10 cellular contexts compared by ENCODE assay signal in the genomic region with DNA sequence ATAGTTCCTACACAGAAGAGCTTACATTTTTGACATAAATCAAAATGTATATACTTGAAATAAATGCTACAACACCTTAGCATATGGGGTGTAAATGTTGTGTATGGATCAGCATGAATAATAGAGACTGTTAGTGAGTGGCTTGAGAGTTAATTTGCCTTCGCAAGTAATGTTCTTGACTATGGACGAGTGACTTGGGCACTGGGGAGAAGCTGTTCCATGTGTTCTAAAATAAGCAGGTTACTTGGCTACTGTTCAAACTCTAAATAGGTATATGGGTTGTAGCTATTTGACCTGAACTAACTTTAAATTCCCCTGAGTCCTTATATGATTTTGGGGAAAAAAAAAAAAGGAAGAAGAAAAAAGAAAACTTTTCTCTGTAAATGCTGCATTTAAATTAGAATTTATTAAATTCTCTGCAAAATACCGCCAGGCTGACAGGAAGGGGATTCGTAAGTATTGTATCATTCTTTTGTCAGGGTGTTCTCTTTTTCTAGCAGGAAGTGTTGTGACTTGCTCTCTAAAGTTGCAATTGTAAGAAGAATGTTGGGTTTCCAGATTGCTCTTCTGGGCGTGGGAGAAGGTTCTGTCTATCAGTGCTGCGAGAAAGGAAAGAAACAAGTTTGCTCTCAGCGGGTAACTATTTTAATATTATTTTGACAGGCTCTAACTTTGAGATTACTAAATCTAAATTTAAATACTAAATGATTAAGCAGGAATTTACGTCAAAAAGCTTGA. TPM values are rescaled to one million over a fixed set of nuclear protein-coding genes. Genes with fewer than 3 reads are reported as not detected.
A peak's percentile ranks its signal among the peaks of the same experiment; 100 is the strongest.
DNase-seq lines count a peak whose midpoint lies in the region; ATAC-seq, FAIRE-seq and TF ChIP-seq lines count a peak whose summit lies in the region.
"Had no signal": no experiment of that assay in that cellular context is flagged by ENCODE, and none has a peak within 500 bp of the region (broad histone marks: within the 10 kb centered on the region; RNA-seq: fewer than 3 reads in every experiment).

No MANE protein-coding gene starts in this region.

- H3K27me3 ChIP-seq in GM12878 (replicated peaks in 1 of 2; ENCODE audit: control insufficient read depth in 2 of 2, insufficient read depth in 2 of 2, low read length in 1 of 2) = no peaks in the 10 kb centered on the region
- no peaks in the 10 kb centered on the region for H3K27me3 ChIP-seq in left ventricle myocardium inferior (ENCODE audit: low read depth)
- peaks cover 18% of the 10 kb centered on the region for H3K27me3 ChIP-seq in skeletal muscle satellite cell (ENCODE audit: control insufficient read depth, insufficient read depth, low read length)

- no peak overlapping the region for H3K4me2 ChIP-seq in GM12878 (ENCODE audit: control insufficient read depth, insufficient read depth)
- peak overlapping the region; percentile 21 for H3K4me2 ChIP-seq in skeletal muscle satellite cell (ENCODE audit: low read length)

- H3K27ac ChIP-seq in GM12878 (ENCODE audit: control insufficient read depth, insufficient read depth) (no peak overlapping the region), left ventricle myocardium inferior (replicated peaks) (peak overlapping the region; percentile 87)

- CTCF ChIA-PET in GM12878 (lab: Yijun Ruan, JAX) = interaction anchor here (0.8 to 2.6 kb wide), 4 partner anchors 10 to 50 kb away, joined by 3 to 10 read pairs (median 6); no protein-coding TSS in a partner anchor

- H3K9me3 ChIP-seq in GM12878 (replicated peaks; ENCODE audit: control insufficient read depth, insufficient read depth, low read length) = no peaks in the 10 kb centered on the region
- H3K9me3 ChIP-seq in left ventricle myocardium inferior (replicated peaks) = no peaks in the 10 kb centered on the region
- no peaks in the 10 kb centered on the region for H3K9me3 ChIP-seq in skeletal muscle satellite cell (replicated peaks; ENCODE audit: low read length)

- no peak for FAIRE-seq in GM12878 (lab: Jason Lieb, UNC)

- SMC1A ChIA-PET in GM12878 (lab: Charles Lee; ENCODE audit: uncharacterized antibody, unreplicated experiment) = interaction anchor here (0.6 to 6.4 kb wide), 10 partner anchors 9 to 266 kb away, joined by 3 to 49 read pairs (median 6); a partner anchor contains a TSS

- peak; percentile 67 for DNase-seq in HCEC 1CT
- no peak for DNase-seq in GM12878 (ENCODE audit: low read depth, low spot score)
- no peak for DNase-seq in left ventricle myocardium inferior
- DNase-seq in HT-29 (ENCODE audit: low spot score) = no peak
- DNase-seq in NCI-H187 (lab: John Stamatoyannopoulos, UW) = no peak
- DNase-seq: naive thymus-derived CD4-positive, alpha-beta T cell had no signal

- H3K4me1 ChIP-seq in GM12878 (ENCODE audit: control insufficient read depth, insufficient read depth, low read length) (no peaks in the 10 kb centered on the region), left ventricle myocardium inferior (peaks cover 55% of the 10 kb centered on the region), skeletal muscle satellite cell (ENCODE audit: control insufficient read depth, insufficient read depth, low read length) (peaks cover 17% of the 10 kb centered on the region)

- no peaks in the 10 kb centered on the region for H4K20me1 ChIP-seq in GM12878 (ENCODE audit: control insufficient read depth, insufficient read depth)

- peak; percentile 22; the same call in 2 of the 3 replicates for ATAC-seq in GM12878
- ATAC-seq in HG02798 (IDR thresholded peaks at IDR 0.05; ENCODE audit: poor library complexity, unreplicated experiment) = no peak
- ATAC-seq in HG03025 (IDR thresholded peaks at IDR 0.05; ENCODE audit: low FRiP score, unreplicated experiment) = no peak
- ATAC-seq: activated CD4-positive, CD25-positive, alpha-beta regulatory T cell treated with anti-CD3 and anti-CD28 coated beads, Interleukin-2, amount 50 U/mL, for 24 hours; naive thymus-derived CD4-positive, alpha-beta T cell had no signal

- no TSS peak for BruUV-seq in GM12878 (replicated peaks; lab: Mats Ljungman, UMichigan)

- TF ChIP-seq RAD21 in GM12878 (IDR thresholded peaks at IDR 0.05; ENCODE audit: insufficient read depth, low read depth, low read length) = no peak

- H3K9ac ChIP-seq in GM12878 (ENCODE audit: control insufficient read depth, insufficient read depth, low read length) = no peak overlapping the region
- no peak overlapping the region for H3K9ac ChIP-seq in skeletal muscle satellite cell (ENCODE audit: low read depth, low read length)

- H3K4me3 ChIP-seq in GM12878 = no peak overlapping the region
- peak overlapping the region; percentile 65 for H3K4me3 ChIP-seq in left ventricle myocardium inferior
- no peak overlapping the region for H3K4me3 ChIP-seq in skeletal muscle satellite cell (ENCODE audit: low read length)

- TF ChIP-seq EP300 in GM12878 (IDR thresholded peaks at IDR 0.05; ENCODE audit: borderline replicate concordance in 1 of 2, control insufficient read depth in 1 of 2, low read depth in 2 of 2, low read length in 2 of 2) = no peak

- H3K79me2 ChIP-seq in GM12878 (ENCODE audit: control insufficient read depth, insufficient read depth, low read length) = no peaks in the 10 kb centered on the region

- H3K36me3 ChIP-seq in GM12878 (ENCODE audit: control insufficient read depth in 2 of 2, insufficient read depth in 2 of 2, low read length in 1 of 2) (no peaks in the 10 kb centered on the region), left ventricle myocardium inferior (no peaks in the 10 kb centered on the region), skeletal muscle satellite cell (ENCODE audit: insufficient read depth, low read length) (no peaks in the 10 kb centered on the region)

- no peak for TF ChIP-seq POLR2A in GM12878 (IDR thresholded peaks at IDR 0.05; ENCODE audit: low read depth, low read length)

- RAD21 ChIA-PET in GM12878 (lab: Charles Lee; ENCODE audit: unreplicated experiment) = interaction anchor here (0.9 to 6.0 kb wide), 7 partner anchors 10 to 263 kb away, joined by 3 to 38 read pairs (median 3); no protein-coding TSS in a partner anchor

- H2AFZ ChIP-seq in GM12878 (ENCODE audit: control insufficient read depth, low read depth, low read length) = no peak overlapping the region

- POLR2A ChIA-PET in GM12878 (lab: Charles Lee) = interaction anchor here (0.8 to 3.2 kb wide), 6 partner anchors 10 to 34 kb away, joined by 3 to 14 read pairs (median 4); no protein-coding TSS in a partner anchor

- TF ChIP-seq CTCF in GM12878 (IDR thresholded peaks at IDR 0.05 in 2 of 3, conservative IDR thresholded peaks at IDR 0.05 in 1 of 3; ENCODE audit: control insufficient read depth in 2 of 3, extremely low read depth in 1 of 3, insufficient read depth in 1 of 3, low read depth in 3 of 3, low read length in 3 of 3) (no peak), left ventricle myocardium inferior (IDR thresholded peaks at IDR 0.05; ENCODE audit: borderline replicate concordance) (no peak)

- WGBS in GM12878 (ENCODE audit: insufficient coverage, insufficient replicate concordance, low lambda C conversion rate, missing lambda C conversion rate) = 7% methylated on average over 8 of the region's 8 CpGs

- intact Hi-C loops in GM12878 (cut with micrococcal nuclease; ENCODE audit: unreplicated experiment) = no loop called here
- intact Hi-C loops in left ventricle myocardium inferior (cut with micrococcal nuclease) = no loop called here

- in situ Hi-C loops in GM12878 (cut with MboI) = no loop called here

TF ChIP-seq in GM12878, 131 proteins besides CTCF, POLR2A, EP300 and RAD21:
- no peak for TF ChIP-seq NR2C1 (IDR thresholded peaks at IDR 0.05)
- TF ChIP-seq MYB (IDR thresholded peaks at IDR 0.05; ENCODE audit: borderline replicate concordance, low read depth, low read length) = no peak
- TF ChIP-seq, protein P1, sequence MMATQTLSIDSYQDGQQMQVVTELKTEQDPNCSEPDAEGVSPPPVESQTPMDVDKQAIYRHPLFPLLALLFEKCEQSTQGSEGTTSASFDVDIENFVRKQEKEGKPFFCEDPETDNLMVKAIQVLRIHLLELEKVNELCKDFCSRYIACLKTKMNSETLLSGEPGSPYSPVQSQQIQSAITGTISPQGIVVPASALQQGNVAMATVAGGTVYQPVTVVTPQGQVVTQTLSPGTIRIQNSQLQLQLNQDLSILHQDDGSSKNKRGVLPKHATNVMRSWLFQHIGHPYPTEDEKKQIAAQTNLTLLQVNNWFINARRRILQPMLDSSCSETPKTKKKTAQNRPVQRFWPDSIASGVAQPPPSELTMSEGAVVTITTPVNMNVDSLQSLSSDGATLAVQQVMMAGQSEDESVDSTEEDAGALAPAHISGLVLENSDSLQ (IDR thresholded peaks at IDR 0.05) = no peak
- no peak for TF ChIP-seq FOXM1 (IDR thresholded peaks at IDR 0.05; ENCODE audit: low read depth, low read length)
- no peak for TF ChIP-seq ZZZ3 (IDR thresholded peaks at IDR 0.05; ENCODE audit: control insufficient read depth, insufficient read length, low read depth)
- TF ChIP-seq POLR2AphosphoS5 (IDR thresholded peaks at IDR 0.05; ENCODE audit: low read length) = no peak

RNA-seq across cellular contexts. Expression of a gene that starts 32.2 kb away (rescaled TPM):
- 27.8 and 30.3 TPM in 2 replicates for total RNA-seq in GM12878 (2013; cell fraction: nucleolus; rRNA removed)
- 178 and 201 TPM in 2 replicates for total RNA-seq in GM12878 (2014; rRNA removed)
- 231 TPM in 2 replicates for total RNA-seq in GM12878 (2014; rRNA removed; fragmentation: Illumina TruSeq; extraction: Trizol)
- 161 and 164 TPM in 2 replicates for total RNA-seq in GM12878 (2021)
- 7.4 TPM for polyA plus RNA-seq in GM12878 (2011; ENCODE audit: low read depth)
- 47.6 and 83.4 TPM in 2 replicates for polyA plus RNA-seq in GM12878 (2011; rRNA removed)
- 16.3 and 22.1 TPM in 2 replicates for polyA plus RNA-seq in GM12878 (2011; cell fraction: cytosol; rRNA removed)
- 14.2 and 21.5 TPM in 2 replicates for polyA plus RNA-seq in GM12878 (2011; cell fraction: nucleus; rRNA removed)
- polyA plus RNA-seq in GM12878 (2012) = 8.4 and 13.8 TPM in 2 replicates
- polyA plus RNA-seq in GM12878 (2014; fragmentation: Illumina TruSeq; extraction: Trizol) = 233 and 285 TPM in 2 replicates
- 100 to 1,000 TPM; 122 to 169 TPM for polyA plus RNA-seq in GM12878 (2014; fragmentation: Nextera tagmentation; extraction: Ambion mirVana)
- polyA plus RNA-seq in GM12878 (2014; rRNA removed) = 119 and 130 TPM in 2 replicates
- polyA plus RNA-seq in GM12878 (2016; fragmentation: Nextera tagmentation; extraction: Ambion mirVana) = 100 to 1,000 TPM; 227 to 236 TPM
- 23.6 and 41.0 TPM in 2 replicates for polyA minus RNA-seq in GM12878 (2011; rRNA and poly(A)+ RNA removed)
- polyA minus RNA-seq in GM12878 (2011; cell fraction: cytosol; rRNA and poly(A)+ RNA removed) = 10.6 and 18.0 TPM in 2 replicates
- polyA minus RNA-seq in GM12878 (2011; cell fraction: nucleus; rRNA and poly(A)+ RNA removed) = 3.4 and 5.9 TPM in 2 replicates
- total RNA-seq in left ventricle myocardium inferior = 42.7 TPM
- total RNA-seq in skeletal muscle satellite cell (2012; rRNA removed) = 144 and 162 TPM in 2 replicates
- 19.6 and 30.3 TPM in 2 replicates for total RNA-seq in HT-29 (2014; rRNA removed; shearing (Covaris generic))
- polyA plus RNA-seq: naive thymus-derived CD4-positive, alpha-beta T cell had no signal
